In the genomic region with DNA sequence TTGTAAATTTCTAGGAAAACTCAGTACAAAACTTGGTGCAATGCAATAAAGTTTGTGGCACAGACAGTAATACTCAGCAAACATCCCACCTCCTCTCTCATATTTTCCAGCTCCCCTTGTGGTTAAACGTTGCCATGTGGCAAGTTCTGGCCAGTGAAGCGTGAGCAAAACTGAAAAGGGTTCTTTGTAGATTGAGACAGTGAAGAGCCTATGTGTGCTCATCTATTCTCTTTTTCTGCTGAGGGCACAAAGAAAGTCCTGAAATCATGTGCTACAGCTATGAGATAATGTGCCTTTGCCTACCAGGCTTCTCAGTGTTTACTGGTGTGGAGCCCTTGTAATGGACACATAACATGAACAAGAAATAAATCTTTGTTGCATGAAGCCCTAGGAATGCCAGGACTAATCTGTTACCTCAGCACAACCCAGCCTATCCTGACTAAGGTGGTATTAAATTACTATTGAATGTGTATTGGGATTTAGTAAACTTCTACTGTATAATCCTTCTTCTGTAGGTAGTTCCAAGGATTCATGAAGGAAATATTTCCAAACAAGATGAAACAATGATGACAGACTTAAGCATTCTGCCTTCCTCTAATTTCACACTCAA, we compare ENCODE assay signal across 10 cellular contexts. TPM values are rescaled to one million over a fixed set of nuclear protein-coding genes. Genes with fewer than 3 reads are reported as not detected.
DNase-seq lines count a peak whose midpoint lies in the region; ATAC-seq and TF ChIP-seq lines count a peak whose summit lies in the region.
"Had no signal": no experiment of that assay in that cellular context is flagged by ENCODE, and none has a peak within 500 bp of the region (broad histone marks: within the 10 kb centered on the region; RNA-seq: fewer than 3 reads in every experiment).

No MANE protein-coding gene starts in this region.

- no peaks in the 10 kb centered on the region for H3K36me3 ChIP-seq in GM23248 (ENCODE audit: low read depth)
- H3K36me3 ChIP-seq: esophagus muscularis mucosa had no signal

- no peaks in the 10 kb centered on the region for H3K9me3 ChIP-seq in GM23248 (ENCODE audit: low read depth)
- H3K9me3 ChIP-seq: esophagus muscularis mucosa had no signal

- H3K4me1 ChIP-seq in foreskin keratinocyte (no peaks in the 10 kb centered on the region), GM23248 (ENCODE audit: insufficient read depth) (no peaks in the 10 kb centered on the region)
- H3K4me1 ChIP-seq: esophagus muscularis mucosa had no signal

- no peaks in the 10 kb centered on the region for H3K79me2 ChIP-seq in GM23248 (ENCODE audit: insufficient read depth)

- H3K27me3 ChIP-seq in foreskin keratinocyte (no peaks in the 10 kb centered on the region), GM23248 (replicated peaks; ENCODE audit: insufficient read depth) (no peaks in the 10 kb centered on the region)
- H3K27me3 ChIP-seq: esophagus muscularis mucosa had no signal

- no peak overlapping the region for H3K4me3 ChIP-seq in GM23248
- H3K4me3 ChIP-seq: esophagus muscularis mucosa had no signal

- no peaks in the 10 kb centered on the region for H3K9me2 ChIP-seq in GM23248 (ENCODE audit: insufficient read depth)

- in situ Hi-C loops in GM23248 (cut with MboI): no loop called here

- H3K27me3 Mint-ChIP-seq in T-cell: peaks cover 0 to 3% of the 10 kb centered on the region in 2 donors

- H3K36me3 Mint-ChIP-seq in T-cell: no peaks in the 10 kb centered on the region

- DNase-seq in stimulated activated CD4-positive, alpha-beta T cell treated with anti-CD3 and anti-CD28 coated beads, Interleukin-1b, Interleukin-23, amount 100 ng/mL, for 48 hours: peak; percentile 13
- DNase-seq in stimulated activated CD4-positive, alpha-beta T cell treated with anti-CD3 and anti-CD28 coated beads, Interleukin-2, amount 100 ng/mL, for 24 hours: no peak
- peak; percentile 63 for DNase-seq in NAMALWA (ENCODE audit: low spot score)
- peak; percentile 15 to 18 for DNase-seq in foreskin keratinocyte
- DNase-seq in T-cell: no peak
- no peak for DNase-seq in GM23248
- DNase-seq: NCI-H345 had no signal

- H3K27ac ChIP-seq in foreskin keratinocyte (no peak overlapping the region), GM23248 (no peak overlapping the region)
- H3K27ac ChIP-seq: esophagus muscularis mucosa had no signal

- no peaks in the 10 kb centered on the region for H4K20me1 ChIP-seq in GM23248 (ENCODE audit: insufficient read depth)

- no peaks in the 10 kb centered on the region for H3K4me1 Mint-ChIP-seq in T-cell

- H2AFZ ChIP-seq in GM23248: no peak overlapping the region

- CTCF ChIA-PET in T-cell (lab: Charles Lee): interaction anchor here in 1 of 2 donors (1.6 kb wide), 1 partner anchor 20 kb away, joined by 3 read pairs; no protein-coding TSS in a partner anchor

- no peak overlapping the region for H3K4me2 ChIP-seq in GM23248 (ENCODE audit: unreplicated experiment)

- peak; percentile 29 for ATAC-seq in foreskin keratinocyte
- ATAC-seq in T-cell (replicated peaks in 1 of 4): no peak
- no peak for ATAC-seq in HG03025 (IDR thresholded peaks at IDR 0.05; ENCODE audit: low FRiP score, unreplicated experiment)
- no peak for ATAC-seq in HG02981 (IDR thresholded peaks at IDR 0.05; ENCODE audit: unreplicated experiment)

- H3K9me3 Mint-ChIP-seq in T-cell: no peaks in the 10 kb centered on the region

- no peaks in the 10 kb centered on the region for H3F3A ChIP-seq in GM23248 (ENCODE audit: insufficient read depth)

- no peak for TF ChIP-seq CTCF in foreskin keratinocyte (conservative IDR thresholded peaks at IDR 0.05)

- no peak overlapping the region for H3K27ac Mint-ChIP-seq in T-cell

- POLR2A ChIA-PET in T-cell (lab: Charles Lee): no interaction called here

- no peak overlapping the region for H3K4me3 Mint-ChIP-seq in T-cell

- 13 to 23% methylated on average over 2 of the region's 2 CpGs for WGBS in GM23248 (ENCODE audit: low coverage in 1 of 2, low lambda C conversion rate in 2 of 2, missing lambda C conversion rate in 2 of 2), 2 experiments

- no peak overlapping the region for H3K9ac ChIP-seq in GM23248

RNA-seq across cellular contexts. Expression of gene TYMS, which starts 13.0 kb away (rescaled TPM):
- total RNA-seq in foreskin keratinocyte (48.0 and 80.2 TPM in 2 replicates), T-cell (1 to 10 TPM; 1.8 to 9.7 (median 3.3) TPM)
- polyA plus RNA-seq in foreskin keratinocyte (75.9 and 127 TPM in 2 replicates), GM23248 (2016; fragmentation: Nextera tagmentation; extraction: Ambion mirVana) (71.5 and 72.8 TPM in 2 replicates)
- 16.8 and 17.7 TPM in 2 replicates for total RNA-seq in GM23248 (2014; rRNA removed; shearing (Covaris generic))

RNA-seq across cellular contexts. Expression of gene CLUL1, which starts 47.7 kb away (rescaled TPM):
- total RNA-seq in foreskin keratinocyte: 0.07 and 0.25 TPM in 2 replicates
- polyA plus RNA-seq in foreskin keratinocyte: 0.07 TPM in 1 of 2 replicates, not detected in the other
- total RNA-seq in T-cell: under 1 TPM in 1 of 5 donors, not detected in 4; 0.32 TPM
- not detected in 2 replicates for total RNA-seq in GM23248 (2014; rRNA removed; shearing (Covaris generic))
- polyA plus RNA-seq in GM23248 (2016; fragmentation: Nextera tagmentation; extraction: Ambion mirVana): not detected in 2 replicates

Comparison
In these comparisons a context has a peak if more than half of its experiments do, and no peak if none do; other contexts are left out.
1. DNase-seq: peak in stimulated activated CD4-positive, alpha-beta T cell treated with anti-CD3 and anti-CD28 coated beads, Interleukin-1b, Interleukin-23, amount 100 ng/mL, for 48 hours (single experiment), NAMALWA (single experiment) and foreskin keratinocyte (2 of 2); none in stimulated activated CD4-positive, alpha-beta T cell treated with anti-CD3 and anti-CD28 coated beads, Interleukin-2, amount 100 ng/mL, for 24 hours (0 of 2), T-cell (0 of 34) and GM23248 (single experiment).